Comparison of ENCODE assay signal across 9 cellular contexts in the genomic region with DNA sequence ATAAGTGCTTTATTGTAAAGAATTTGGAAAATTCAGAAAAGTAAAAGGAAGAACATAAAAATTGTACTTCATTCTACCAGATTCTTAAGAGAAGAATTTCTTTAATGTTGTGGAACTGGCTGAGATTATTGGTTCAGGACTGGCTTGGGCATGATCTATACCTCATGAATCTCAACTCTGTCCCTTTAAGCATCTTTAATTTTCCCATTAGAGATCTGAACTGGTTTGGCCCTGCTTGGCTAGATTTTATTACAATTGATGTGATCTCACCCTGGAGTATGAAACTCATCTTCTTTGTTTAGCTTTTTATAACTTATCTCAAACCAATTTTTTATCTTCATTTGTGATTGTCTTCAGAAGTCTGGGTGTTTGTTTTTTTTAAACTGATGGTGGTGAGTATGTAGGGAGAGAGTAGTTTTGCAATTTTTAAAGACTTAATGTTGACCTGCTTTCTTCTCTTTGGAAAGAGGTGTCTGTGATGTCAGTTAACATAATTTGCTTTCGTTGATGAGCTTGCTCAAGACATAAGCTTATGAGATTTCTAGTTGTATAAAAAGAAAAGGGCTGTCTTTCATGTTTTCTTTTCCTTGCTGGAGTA.
DNase-seq lines count a peak whose midpoint lies in the region; ATAC-seq and TF ChIP-seq lines count a peak whose summit lies in the region.
"Had no signal": no experiment of that assay in that cellular context is flagged by ENCODE, and none has a peak within 500 bp of the region (broad histone marks: within the 10 kb centered on the region; RNA-seq: fewer than 3 reads in every experiment).

No MANE protein-coding gene starts in this region.

- H3K27ac ChIP-seq in GM23338 (ENCODE audit: low read depth) (0 out of 2 replicates have a peak overlapping the region, but pooled peaks have one; percentile 21), PC-9 (0 out of 2 replicates have a peak overlapping the region, but pooled peaks have one; percentile 19), coronary artery (no peak overlapping the region)

- POLR2A ChIA-PET in PC-9 (lab: Charles Lee; ENCODE audit: unreplicated experiment): no interaction called here

- H2AFZ ChIP-seq in GM23338: no peak overlapping the region
- H2AFZ ChIP-seq in PC-9: no peak overlapping the region

- H3K4me3 ChIP-seq in GM23338: no peak overlapping the region
- no peak overlapping the region for H3K4me3 ChIP-seq in PC-9
- no peak overlapping the region for H3K4me3 ChIP-seq in fibroblast of pulmonary artery (replicated peaks; ENCODE audit: low read depth, low read length)
- no peak overlapping the region for H3K4me3 ChIP-seq in coronary artery

- intact Hi-C loops in PC-9 (cut with micrococcal nuclease; ENCODE audit: unreplicated experiment): no loop called here

- DNase-seq in GM23338 (ENCODE audit: low spot score) (no peak), PC-9 (no peak), fibroblast of pulmonary artery (ENCODE audit: low read depth) (peak; percentile 31), pons (ENCODE audit: low spot score) (peak; percentile 62), coronary artery (ENCODE audit: low spot score) (no peak), GM19240 (ENCODE audit: insufficient read length, low spot score) (no peak), NCI-H748 treated with DMSO at 0.1 percent for 48 hours (lab: John Stamatoyannopoulos, UW) (no peak)
- DNase-seq: stimulated activated CD4-positive, alpha-beta T cell treated with anti-CD3 and anti-CD28 coated beads, Interleukin-4, amount 100 ng/mL, for 1 hour; stimulated activated naive CD8-positive, alpha-beta T cell treated with anti-CD3 and anti-CD28 coated beads, Interleukin-15, amount 100 ng/mL, for 72 hours had no signal

- ATAC-seq in GM23338: no peak
- ATAC-seq: stimulated activated naive CD8-positive, alpha-beta T cell treated with anti-CD3 and anti-CD28 coated beads, Interleukin-15, amount 100 ng/mL, for 72 hours had no signal

- H3K27me3 ChIP-seq in GM23338 (ENCODE audit: insufficient read depth): no peaks in the 10 kb centered on the region
- no peaks in the 10 kb centered on the region for H3K27me3 ChIP-seq in PC-9 (ENCODE audit: insufficient read depth, low read depth)

- CTCF ChIA-PET in PC-9 (lab: Charles Lee): no interaction called here

- H4K20me1 ChIP-seq in GM23338 (replicated peaks; ENCODE audit: insufficient read depth) (peaks cover 69% of the 10 kb centered on the region), PC-9 (ENCODE audit: insufficient read depth) (peaks cover 26% of the 10 kb centered on the region)

- no peaks in the 10 kb centered on the region for H3K36me3 Mint-ChIP-seq in GM23338 (ENCODE audit: low read depth)

- H3K79me2 ChIP-seq in GM23338 (replicated peaks; ENCODE audit: insufficient read depth) (peaks cover 97% of the 10 kb centered on the region), PC-9 (ENCODE audit: low read depth) (peaks cover 57% of the 10 kb centered on the region)

- peaks cover 51% of the 10 kb centered on the region for H3K4me1 Mint-ChIP-seq in GM23338

- H3K27me3 Mint-ChIP-seq in GM23338 (ENCODE audit: insufficient read depth, low read depth, poor library complexity): no peaks in the 10 kb centered on the region
- H3K27me3 Mint-ChIP-seq: stimulated activated naive CD8-positive, alpha-beta T cell treated with anti-CD3 and anti-CD28 coated beads, Interleukin-15, amount 100 ng/mL, for 72 hours had no signal

- TF ChIP-seq CTCF in GM23338 (conservative IDR thresholded peaks at IDR 0.05; ENCODE audit: low read depth in 2 of 2) (no peak), PC-9 (conservative IDR thresholded peaks at IDR 0.05) (no peak), fibroblast of pulmonary artery (IDR thresholded peaks at IDR 0.05; ENCODE audit: low read length, missing control alignments) (no peak), coronary artery (IDR thresholded peaks at IDR 0.05) (no peak)

- no TSS peak for BruUV-seq in PC-9 (replicated peaks; lab: Mats Ljungman, UMichigan)

- H3K4me3 Mint-ChIP-seq in GM23338: no peak overlapping the region
- H3K4me3 Mint-ChIP-seq: stimulated activated naive CD8-positive, alpha-beta T cell treated with anti-CD3 and anti-CD28 coated beads, Interleukin-15, amount 100 ng/mL, for 72 hours had no signal

- H3K36me3 ChIP-seq in GM23338 (ENCODE audit: insufficient read depth): no peaks in the 10 kb centered on the region
- no peaks in the 10 kb centered on the region for H3K36me3 ChIP-seq in PC-9 (ENCODE audit: low read depth)

- no peaks in the 10 kb centered on the region for H3F3A ChIP-seq in GM23338 (replicated peaks; ENCODE audit: low read depth)
- peaks cover 21% of the 10 kb centered on the region; the same call in 1 of the 2 replicates for H3F3A ChIP-seq in PC-9 (ENCODE audit: insufficient read depth, low read depth)

- no peak overlapping the region for H3K27ac Mint-ChIP-seq in GM23338

- H3K9me2 ChIP-seq in GM23338 (ENCODE audit: insufficient read depth): no peaks in the 10 kb centered on the region
- H3K9me2 ChIP-seq in PC-9 (ENCODE audit: insufficient read depth): no peaks in the 10 kb centered on the region

- H3K9me3 ChIP-seq in PC-9 (ENCODE audit: insufficient read depth, low read depth): no peaks in the 10 kb centered on the region

- peaks cover 31% of the 10 kb centered on the region for H3K4me1 ChIP-seq in GM23338 (ENCODE audit: insufficient read depth)
- H3K4me1 ChIP-seq in PC-9 (replicated peaks; ENCODE audit: insufficient read depth): peaks cover 32% of the 10 kb centered on the region

- no peaks in the 10 kb centered on the region for H3K9me3 Mint-ChIP-seq in GM23338
- H3K9me3 Mint-ChIP-seq: stimulated activated naive CD8-positive, alpha-beta T cell treated with anti-CD3 and anti-CD28 coated beads, Interleukin-15, amount 100 ng/mL, for 72 hours had no signal

- H3K4me2 ChIP-seq in GM23338 (no peak overlapping the region), PC-9 (0 out of 2 replicates have a peak overlapping the region, but pooled peaks have one; percentile 23)

TF ChIP-seq in GM23338, 12 proteins besides CTCF, POLR2A, EP300 and RAD21 (continues in another document):
- TF ChIP-seq CREB1 (CRISPR knock-in tag; IDR thresholded peaks at IDR 0.05; ENCODE audit: low read depth): no peak
- no peak for TF ChIP-seq STAT1 (IDR thresholded peaks at IDR 0.05; ENCODE audit: unreplicated experiment)
- TF ChIP-seq ZNF331 (CRISPR knock-in tag; IDR thresholded peaks at IDR 0.05; ENCODE audit: low read depth): no peak
- TF ChIP-seq EZH2 (IDR thresholded peaks at IDR 0.05; ENCODE audit: low read depth, unreplicated experiment): no peak
- TF ChIP-seq ETS1 (IDR thresholded peaks at IDR 0.05): no peak
- TF ChIP-seq, protein P1, sequence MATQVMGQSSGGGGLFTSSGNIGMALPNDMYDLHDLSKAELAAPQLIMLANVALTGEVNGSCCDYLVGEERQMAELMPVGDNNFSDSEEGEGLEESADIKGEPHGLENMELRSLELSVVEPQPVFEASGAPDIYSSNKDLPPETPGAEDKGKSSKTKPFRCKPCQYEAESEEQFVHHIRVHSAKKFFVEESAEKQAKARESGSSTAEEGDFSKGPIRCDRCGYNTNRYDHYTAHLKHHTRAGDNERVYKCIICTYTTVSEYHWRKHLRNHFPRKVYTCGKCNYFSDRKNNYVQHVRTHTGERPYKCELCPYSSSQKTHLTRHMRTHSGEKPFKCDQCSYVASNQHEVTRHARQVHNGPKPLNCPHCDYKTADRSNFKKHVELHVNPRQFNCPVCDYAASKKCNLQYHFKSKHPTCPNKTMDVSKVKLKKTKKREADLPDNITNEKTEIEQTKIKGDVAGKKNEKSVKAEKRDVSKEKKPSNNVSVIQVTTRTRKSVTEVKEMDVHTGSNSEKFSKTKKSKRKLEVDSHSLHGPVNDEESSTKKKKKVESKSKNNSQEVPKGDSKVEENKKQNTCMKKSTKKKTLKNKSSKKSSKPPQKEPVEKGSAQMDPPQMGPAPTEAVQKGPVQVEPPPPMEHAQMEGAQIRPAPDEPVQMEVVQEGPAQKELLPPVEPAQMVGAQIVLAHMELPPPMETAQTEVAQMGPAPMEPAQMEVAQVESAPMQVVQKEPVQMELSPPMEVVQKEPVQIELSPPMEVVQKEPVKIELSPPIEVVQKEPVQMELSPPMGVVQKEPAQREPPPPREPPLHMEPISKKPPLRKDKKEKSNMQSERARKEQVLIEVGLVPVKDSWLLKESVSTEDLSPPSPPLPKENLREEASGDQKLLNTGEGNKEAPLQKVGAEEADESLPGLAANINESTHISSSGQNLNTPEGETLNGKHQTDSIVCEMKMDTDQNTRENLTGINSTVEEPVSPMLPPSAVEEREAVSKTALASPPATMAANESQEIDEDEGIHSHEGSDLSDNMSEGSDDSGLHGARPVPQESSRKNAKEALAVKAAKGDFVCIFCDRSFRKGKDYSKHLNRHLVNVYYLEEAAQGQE (IDR thresholded peaks at IDR 0.05; ENCODE audit: unreplicated experiment): no peak
- TF ChIP-seq NANOG (IDR thresholded peaks at IDR 0.05; ENCODE audit: borderline replicate concordance): no peak
- TF ChIP-seq EZH2phosphoT487 (IDR thresholded peaks at IDR 0.05; ENCODE audit: unreplicated experiment): no peak
- TF ChIP-seq ZNF114 (CRISPR knock-in tag; IDR thresholded peaks at IDR 0.05): no peak
- no peak for TF ChIP-seq POLR2AphosphoS5 (IDR thresholded peaks at IDR 0.05; ENCODE audit: low read depth)
- TF ChIP-seq JUNB (IDR thresholded peaks at IDR 0.05; ENCODE audit: unreplicated experiment): no peak

Comparison
In these comparisons a context has a peak if more than half of its experiments do, and no peak if none do; other contexts are left out.
1. DNase-seq: peak in fibroblast of pulmonary artery (single experiment) and pons (single experiment); none in GM23338 (single experiment), PC-9 (0 of 2), coronary artery (single experiment), GM19240 (single experiment) and NCI-H748 treated with DMSO at 0.1 percent for 48 hours (single experiment).
2. H3K27ac ChIP-seq: peak in GM23338 (single experiment) and PC-9 (single experiment); none in coronary artery (0 of 2).